ENCODE assay signal across 15 cellular contexts in the genomic region with DNA sequence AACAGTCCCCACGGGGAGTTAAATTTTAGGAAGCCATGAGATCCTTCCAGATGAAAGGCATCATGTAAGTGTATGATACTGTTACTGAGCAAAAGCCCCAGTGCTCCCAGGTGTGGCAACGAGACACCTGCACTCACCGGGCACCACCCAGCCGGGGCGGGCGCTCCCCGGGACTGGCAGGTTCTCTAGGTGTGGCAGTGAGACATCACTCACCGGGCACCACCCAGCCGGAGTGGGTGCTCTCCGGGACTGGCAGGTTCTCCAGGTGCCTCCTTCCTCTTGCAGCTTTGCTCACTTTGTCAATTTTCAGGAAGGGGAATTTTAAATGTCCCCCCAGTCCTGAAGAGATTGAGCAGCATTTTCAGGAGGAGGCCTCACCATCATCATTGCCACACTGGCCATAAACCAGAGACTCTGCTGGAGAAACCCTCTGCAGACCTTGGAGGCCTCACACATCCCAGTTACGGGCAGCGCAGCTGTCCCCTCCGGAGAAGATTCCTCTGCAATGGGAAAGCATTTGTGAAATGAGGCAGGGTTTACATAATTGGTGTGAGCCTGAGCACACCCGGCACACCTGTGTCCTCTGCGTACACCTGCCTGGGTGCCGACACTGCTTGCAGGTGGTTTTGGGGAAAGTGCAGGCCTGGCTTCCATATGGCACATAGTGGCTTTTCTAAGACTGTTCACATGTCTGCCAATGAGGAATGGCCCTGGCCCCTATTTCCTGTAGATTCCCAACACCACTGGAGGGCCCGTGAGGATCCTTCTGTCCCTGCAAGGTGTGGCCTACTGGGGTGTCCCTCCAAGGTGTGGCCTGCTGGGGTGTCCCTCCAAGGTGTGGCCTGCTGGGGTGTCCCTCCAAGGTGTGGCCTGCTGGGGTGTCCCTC.
"Had no signal": no experiment of that assay in that cellular context is flagged by ENCODE, and none has a peak within 500 bp of the region (broad histone marks: within the 10 kb centered on the region; RNA-seq: fewer than 3 reads in every experiment).

No MANE protein-coding gene starts in this region.

- H3K4me3 Mint-ChIP-seq: activated B cell treated with CpG ODN at 0.5 μM for 24 hours; activated CD4-positive, alpha-beta T cell treated with anti-CD3 and anti-CD28 coated beads, Interleukin-2, amount 10 ng/mL, durations not matched to agents 24 days and 14 days; activated naive CD8-positive, alpha-beta T cell treated with anti-CD3 and anti-CD28 coated beads, Interleukin-2, amount 10 ng/mL, durations not matched to agents 7 days and 5 days; naive B cell; stimulated activated naive CD8-positive, alpha-beta T cell treated with anti-CD3 and anti-CD28 coated beads, Interleukin-15, amount 100 ng/mL, for 72 hours; T-helper 17 cell had no signal

- H3K9me3 Mint-ChIP-seq: activated B cell treated with CpG ODN at 0.5 μM for 24 hours had no signal

- H3K4me3 ChIP-seq: tibial nerve had no signal

- H3K27ac ChIP-seq: tibial nerve had no signal

- H3K27me3 ChIP-seq: tibial nerve had no signal

- H3K4me1 Mint-ChIP-seq: activated B cell treated with CpG ODN at 0.5 μM for 24 hours; activated CD4-positive, alpha-beta T cell treated with anti-CD3 and anti-CD28 coated beads, Interleukin-2, amount 10 ng/mL, durations not matched to agents 24 days and 14 days; activated naive CD8-positive, alpha-beta T cell treated with anti-CD3 and anti-CD28 coated beads, Interleukin-2, amount 10 ng/mL, durations not matched to agents 7 days and 5 days; stimulated activated naive CD8-positive, alpha-beta T cell treated with anti-CD3 and anti-CD28 coated beads, Interleukin-15, amount 100 ng/mL, for 72 hours; T-helper 17 cell had no signal

- ATAC-seq: stimulated activated naive CD8-positive, alpha-beta T cell treated with anti-CD3 and anti-CD28 coated beads, Interleukin-15, amount 100 ng/mL, for 72 hours; T-helper 17 cell had no signal

- H3K27ac Mint-ChIP-seq: activated B cell treated with CpG ODN at 0.5 μM for 24 hours; activated CD4-positive, alpha-beta T cell treated with anti-CD3 and anti-CD28 coated beads, Interleukin-2, amount 10 ng/mL, durations not matched to agents 24 days and 14 days; activated naive CD8-positive, alpha-beta T cell treated with anti-CD3 and anti-CD28 coated beads, Interleukin-2, amount 10 ng/mL, durations not matched to agents 7 days and 5 days; naive B cell; stimulated activated naive CD8-positive, alpha-beta T cell treated with anti-CD3 and anti-CD28 coated beads, Interleukin-15, amount 100 ng/mL, for 72 hours; T-helper 17 cell had no signal

- H3K27me3 Mint-ChIP-seq: activated B cell treated with CpG ODN at 0.5 μM for 24 hours; activated CD4-positive, alpha-beta T cell treated with anti-CD3 and anti-CD28 coated beads, Interleukin-2, amount 10 ng/mL, durations not matched to agents 24 days and 14 days; activated naive CD8-positive, alpha-beta T cell treated with anti-CD3 and anti-CD28 coated beads, Interleukin-2, amount 10 ng/mL, durations not matched to agents 7 days and 5 days; naive B cell; stimulated activated naive CD8-positive, alpha-beta T cell treated with anti-CD3 and anti-CD28 coated beads, Interleukin-15, amount 100 ng/mL, for 72 hours; T-helper 17 cell had no signal

- DNase-seq: activated B cell treated with CpG ODN at 0.5 μM for 24 hours; activated CD4-positive, alpha-beta T cell treated with anti-CD3 and anti-CD28 coated beads, Interleukin-2, amount 10 ng/mL, durations not matched to agents 24 days and 14 days; activated naive CD8-positive, alpha-beta T cell treated with anti-CD3 and anti-CD28 coated beads, Interleukin-2, amount 10 ng/mL, durations not matched to agents 7 days and 5 days; activated T-cell treated with anti-CD3 and anti-CD28 coated beads, Interleukin-2, amount 50 U/mL, for 1 hour; anterior cingulate cortex; foreskin melanocyte; midbrain; naive B cell; nucleus accumbens; SIG-M5; stimulated activated CD4-positive, alpha-beta T cell treated with anti-CD3 and anti-CD28 coated beads, Interleukin-15, amount 100 ng/mL, for 24 hours; stimulated activated CD4-positive, alpha-beta T cell treated with anti-CD3 and anti-CD28 coated beads, Interleukin-4, amount 100 ng/mL, for 24 hours; stimulated activated naive CD8-positive, alpha-beta T cell treated with anti-CD3 and anti-CD28 coated beads, Interleukin-15, amount 100 ng/mL, for 72 hours; T-helper 17 cell had no signal

- H3K4me1 ChIP-seq: tibial nerve had no signal
